ENCODE assay signal across 9 cellular contexts in the genomic region with DNA sequence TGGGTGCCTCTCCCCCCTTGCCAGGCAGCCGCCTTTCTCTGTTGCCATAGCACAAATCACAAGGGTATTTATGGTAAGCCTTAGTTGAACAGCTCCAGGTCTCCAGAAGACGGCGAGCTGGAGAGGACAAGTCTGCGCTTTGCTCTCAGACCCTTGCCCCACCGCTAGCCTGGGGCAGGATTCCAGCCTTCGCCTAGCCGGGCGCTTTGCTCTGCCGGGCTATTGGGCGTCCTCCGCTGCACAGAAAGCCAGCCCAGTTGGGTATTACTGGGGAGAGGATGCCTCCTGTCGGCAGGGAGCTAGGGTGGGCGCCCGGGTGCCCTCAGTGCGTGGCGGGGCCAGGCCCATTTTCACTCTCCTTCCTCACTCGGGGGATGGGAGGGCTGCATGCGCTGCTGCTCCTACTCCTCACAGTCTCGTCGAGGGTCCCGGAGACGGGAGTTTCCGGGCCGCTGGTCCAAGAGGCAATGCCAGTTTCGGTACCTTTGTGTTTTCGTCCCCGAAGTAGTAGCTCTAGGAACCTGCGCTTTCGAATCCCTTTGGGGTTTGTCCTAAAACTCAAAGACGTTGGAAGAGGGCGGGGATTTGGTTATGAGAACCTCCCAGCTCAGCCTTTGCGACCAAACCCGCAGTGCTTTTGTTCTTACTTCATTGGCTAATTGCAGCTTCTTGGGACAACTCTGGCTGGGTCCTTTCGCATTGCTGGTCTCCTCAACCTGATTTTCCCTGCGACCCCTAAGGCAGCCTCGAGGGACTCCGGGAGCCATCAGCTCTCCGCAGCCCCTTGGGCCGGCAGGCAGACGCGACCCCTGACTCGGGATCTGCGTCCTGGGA. TPM values are rescaled to one million over a fixed set of nuclear protein-coding genes. Genes with fewer than 3 reads are reported as not detected.
DNase-seq lines count a peak whose midpoint lies in the region; ATAC-seq, FAIRE-seq and TF ChIP-seq lines count a peak whose summit lies in the region.
"Had no signal": no experiment of that assay in that cellular context is flagged by ENCODE, and none has a peak within 500 bp of the region (broad histone marks: within the 10 kb centered on the region; RNA-seq: fewer than 3 reads in every experiment).

No MANE protein-coding gene starts in this region.

- no peak for TF ChIP-seq POLR2A in GM12878 (IDR thresholded peaks at IDR 0.05; ENCODE audit: low read depth, low read length)

- CTCF ChIA-PET in GM12878 (lab: Yijun Ruan, JAX): interaction anchor here (0.6 to 9.9 kb wide), 25 partner anchors 10 to 1178 kb away, joined by 3 to 212 read pairs (median 4); no protein-coding TSS in a partner anchor

- TF ChIP-seq RAD21 in GM12878 (IDR thresholded peaks at IDR 0.05; ENCODE audit: insufficient read depth, low read depth, low read length): peak; percentile 62

- DNase-seq in NCI-H748 (lab: John Stamatoyannopoulos, UW; ENCODE audit: unreplicated experiment): peak; percentile 76
- no peak for DNase-seq in NCI-H748 treated with DMSO at 0.1 percent for 48 hours (lab: John Stamatoyannopoulos, UW)
- peak; percentile 76 to 78 for DNase-seq in NOMO-1 (lab: John Stamatoyannopoulos, UW; ENCODE audit: unreplicated experiment in 2 of 2)
- DNase-seq in GM12878 (ENCODE audit: low read depth, low spot score): no peak
- DNase-seq in kidney glomerular epithelial cell (lab: John Stamatoyannopoulos, UW): peak; percentile 45
- no peak for DNase-seq in upper lobe of right lung
- no peak for DNase-seq in cerebellar cortex (ENCODE audit: low spot score)

- peak; percentile 44 for ATAC-seq in GM12878
- peak; percentile 23 for ATAC-seq in upper lobe of right lung
- no peak for ATAC-seq in GM21367 (IDR thresholded peaks at IDR 0.05; ENCODE audit: unreplicated experiment)

- no peak for TF ChIP-seq EP300 in GM12878 (IDR thresholded peaks at IDR 0.05; ENCODE audit: borderline replicate concordance in 1 of 2, control insufficient read depth in 1 of 2, low read depth in 2 of 2, low read length in 2 of 2)

- RAD21 ChIA-PET in GM12878 (lab: Charles Lee; ENCODE audit: unreplicated experiment): interaction anchor here (0.8 to 2.4 kb wide), 11 partner anchors 21 to 1133 kb away, joined by 3 to 12 read pairs (median 5); partner anchors contain the start of gene DYNC1I2

- TF ChIP-seq CTCF in GM12878 (IDR thresholded peaks at IDR 0.05 in 2 of 3, conservative IDR thresholded peaks at IDR 0.05 in 1 of 3; ENCODE audit: control insufficient read depth in 2 of 3, extremely low read depth in 1 of 3, insufficient read depth in 1 of 3, low read depth in 3 of 3, low read length in 3 of 3) (peak; percentile 56 to 62 (median 59)), upper lobe of right lung (IDR thresholded peaks at IDR 0.05) (peak; percentile 27)

- 16% methylated on average over 43 of the region's 43 CpGs for WGBS in GM12878 (ENCODE audit: insufficient coverage, insufficient replicate concordance, low lambda C conversion rate, missing lambda C conversion rate)

- peak overlapping the region; percentile 48 for H3K4me3 ChIP-seq in GM12878
- no peak overlapping the region for H3K4me3 ChIP-seq in upper lobe of right lung

- H3K4me2 ChIP-seq in GM12878 (ENCODE audit: control insufficient read depth, insufficient read depth): peak overlapping the region; percentile 68

- POLR2A ChIA-PET in GM12878 (lab: Charles Lee): interaction anchor here (0.5 to 1.0 kb wide), 2 partner anchors 417 to 1865 kb away, joined by 4 to 5 read pairs; no protein-coding TSS in a partner anchor

- H3K4me1 ChIP-seq in GM12878 (ENCODE audit: control insufficient read depth, insufficient read depth, low read length) (peaks cover 16% of the 10 kb centered on the region), upper lobe of right lung (peaks cover 33% of the 10 kb centered on the region)

- intact Hi-C loops in GM12878 (cut with micrococcal nuclease; ENCODE audit: unreplicated experiment) (loop anchor here (10.0 kb wide), 1 partner anchor 152 kb away; no protein-coding TSS in a partner anchor), upper lobe of right lung (cut with DNase I) (no loop called here)

- H3K36me3 ChIP-seq in GM12878 (ENCODE audit: control insufficient read depth in 2 of 2, insufficient read depth in 2 of 2, low read length in 1 of 2) (no peaks in the 10 kb centered on the region), upper lobe of right lung (no peaks in the 10 kb centered on the region)

- no peak overlapping the region for H3K9ac ChIP-seq in GM12878 (ENCODE audit: control insufficient read depth, insufficient read depth, low read length)

- H3K9me3 ChIP-seq in GM12878 (replicated peaks; ENCODE audit: control insufficient read depth, insufficient read depth, low read length): no peaks in the 10 kb centered on the region
- H3K9me3 ChIP-seq in upper lobe of right lung: no peaks in the 10 kb centered on the region

- H3K27ac ChIP-seq in GM12878 (ENCODE audit: control insufficient read depth, insufficient read depth) (no peak overlapping the region), upper lobe of right lung (no peak overlapping the region)

- H4K20me1 ChIP-seq in GM12878 (ENCODE audit: control insufficient read depth, insufficient read depth): no peaks in the 10 kb centered on the region

- SMC1A ChIA-PET in GM12878 (lab: Charles Lee; ENCODE audit: uncharacterized antibody, unreplicated experiment): interaction anchor here (0.8 to 7.0 kb wide), 9 partner anchors 10 to 507 kb away, joined by 3 to 111 read pairs (median 6); no protein-coding TSS in a partner anchor

- H3K27me3 ChIP-seq in GM12878 (replicated peaks in 1 of 2; ENCODE audit: control insufficient read depth in 2 of 2, insufficient read depth in 2 of 2, low read length in 1 of 2): peaks cover 13 to 17% of the 10 kb centered on the region in 2 experiments
- H3K27me3 ChIP-seq in upper lobe of right lung: peaks cover 86% of the 10 kb centered on the region

- peak overlapping the region; percentile 73 for H2AFZ ChIP-seq in GM12878 (ENCODE audit: control insufficient read depth, low read depth, low read length)

- H3K79me2 ChIP-seq in GM12878 (ENCODE audit: control insufficient read depth, insufficient read depth, low read length): no peaks in the 10 kb centered on the region

- no TSS peak for BruUV-seq in GM12878 (replicated peaks; lab: Mats Ljungman, UMichigan)

- in situ Hi-C loops in GM12878 (cut with MboI): loop anchor here (5.0 to 25.0 kb wide), 4 partner anchors 294 to 1132 kb away; no protein-coding TSS in a partner anchor

- FAIRE-seq in GM12878 (lab: Jason Lieb, UNC): no peak
- FAIRE-seq: G401.6 had no signal

RNA-seq across cellular contexts. Expression of gene DLX2, which starts 3.6 kb away (rescaled TPM):
- not detected in 2 replicates for total RNA-seq in GM12878 (2013; cell fraction: nucleolus; rRNA removed)
- total RNA-seq in GM12878 (2014; rRNA removed) (not detected in 2 replicates), GM12878 (2014; rRNA removed; fragmentation: Illumina TruSeq; extraction: Trizol) (not detected in 2 replicates), GM12878 (2021) (not detected in 2 replicates), upper lobe of right lung (not detected)
- not detected for polyA plus RNA-seq in GM12878 (2011; ENCODE audit: low read depth)
- polyA plus RNA-seq in GM12878 (2011; rRNA removed) (not detected in 2 replicates), GM12878 (2014; fragmentation: Illumina TruSeq; extraction: Trizol) (0.03 TPM in 1 of 2 replicates, not detected in the other), GM12878 (2014; fragmentation: Nextera tagmentation; extraction: Ambion mirVana) (not detected), GM12878 (2014; rRNA removed) (not detected in 2 replicates), GM12878 (2016; fragmentation: Nextera tagmentation; extraction: Ambion mirVana) (not detected)
- polyA plus RNA-seq in GM12878 (2011; cell fraction: cytosol; rRNA removed): not detected in 2 replicates
- not detected in 2 replicates for polyA plus RNA-seq in GM12878 (2011; cell fraction: nucleus; rRNA removed)
- polyA plus RNA-seq in GM12878 (2012): 0.08 and 0.10 TPM in 2 replicates
- not detected in 2 replicates for polyA minus RNA-seq in GM12878 (2011; rRNA and poly(A)+ RNA removed)
- not detected in 2 replicates for polyA minus RNA-seq in GM12878 (2011; cell fraction: cytosol; rRNA and poly(A)+ RNA removed)
- not detected in 2 replicates for polyA minus RNA-seq in GM12878 (2011; cell fraction: nucleus; rRNA and poly(A)+ RNA removed)

RNA-seq across cellular contexts. Expression of gene DLX1, which starts 21.0 kb away (rescaled TPM):
- total RNA-seq in GM12878 (2013; cell fraction: nucleolus; rRNA removed): not detected in 2 replicates
- total RNA-seq in GM12878 (2014; rRNA removed): not detected in 2 replicates
- total RNA-seq in GM12878 (2014; rRNA removed; fragmentation: Illumina TruSeq; extraction: Trizol): not detected in 2 replicates
- not detected in 2 replicates for total RNA-seq in GM12878 (2021)
- not detected for polyA plus RNA-seq in GM12878 (2011; ENCODE audit: low read depth)
- polyA plus RNA-seq in GM12878 (2011; rRNA removed): not detected in 2 replicates
- polyA plus RNA-seq in GM12878 (2011; cell fraction: cytosol; rRNA removed): not detected in 2 replicates
- polyA plus RNA-seq in GM12878 (2011; cell fraction: nucleus; rRNA removed): 0.18 TPM in 1 of 2 replicates, not detected in the other
- 0.08 and 0.24 TPM in 2 replicates for polyA plus RNA-seq in GM12878 (2012)
- 0.06 TPM in 1 of 2 replicates, not detected in the other for polyA plus RNA-seq in GM12878 (2014; fragmentation: Illumina TruSeq; extraction: Trizol)
- not detected for polyA plus RNA-seq in GM12878 (2014; fragmentation: Nextera tagmentation; extraction: Ambion mirVana)
- not detected in 2 replicates for polyA plus RNA-seq in GM12878 (2014; rRNA removed)
- not detected for polyA plus RNA-seq in GM12878 (2016; fragmentation: Nextera tagmentation; extraction: Ambion mirVana)
- not detected in 2 replicates for polyA minus RNA-seq in GM12878 (2011; rRNA and poly(A)+ RNA removed)
- polyA minus RNA-seq in GM12878 (2011; cell fraction: cytosol; rRNA and poly(A)+ RNA removed): not detected in 2 replicates
- not detected in 2 replicates for polyA minus RNA-seq in GM12878 (2011; cell fraction: nucleus; rRNA and poly(A)+ RNA removed)
- not detected for total RNA-seq in upper lobe of right lung

Comparison
In these comparisons a context has a peak if more than half of its experiments do, and no peak if none do; other contexts are left out.
1. DNase-seq: peak in NCI-H748 (single experiment), NOMO-1 (2 of 2) and kidney glomerular epithelial cell (single experiment); none in NCI-H748 treated with DMSO at 0.1 percent for 48 hours (single experiment), GM12878 (single experiment), upper lobe of right lung (single experiment) and cerebellar cortex (single experiment).